Comparison of ENCODE assay signal across 11 cellular contexts in genomic region chr3:10974131-10974530, GRCh38. TPM values are rescaled to one million over a fixed set of nuclear protein-coding genes. Genes with fewer than 3 reads are reported as not detected.
"Had no signal": no experiment of that assay in that cellular context is flagged by ENCODE, and none has a peak within 500 bp of the region (broad histone marks: within the 10 kb centered on the region; RNA-seq: fewer than 3 reads in every experiment).

No MANE protein-coding gene starts in this region.

- H3K27ac ChIP-seq: HL-60, KMS-11 had no signal

- H3K4me3 ChIP-seq: K562 had no signal

- H3K27ac Mint-ChIP-seq: IgD-negative memory B cell had no signal

- H3K9ac ChIP-seq: KMS-11 had no signal

- H3K4me3 Mint-ChIP-seq: IgD-negative memory B cell had no signal

- H3K36me3 Mint-ChIP-seq: IgD-negative memory B cell had no signal

- FAIRE-seq: HepG2, HTR-8/SVneo, K562 had no signal

- DNase-seq: IMR-90, KBM-7, KG1 had no signal

- H3K4me1 Mint-ChIP-seq: IgD-negative memory B cell had no signal

- H3K4me2 ChIP-seq: KMS-11 had no signal

- ATAC-seq: HepG2, K562 had no signal

RNA-seq across cellular contexts. Expression of gene SLC6A1, which starts 18.4 kb away (rescaled TPM):
- total RNA-seq: HepG2, HT-29, HT1080, IMR-90, K562 had no signal
- polyA plus RNA-seq: HepG2, IgD-negative memory B cell, K562 had no signal
